Comparison of ENCODE assay signal across 17 cellular contexts in genomic region chr18:58292675-58293074, GRCh38.
DNase-seq lines count a peak whose midpoint lies in the region; ATAC-seq, FAIRE-seq and TF ChIP-seq lines count a peak whose summit lies in the region.
"Had no signal": no experiment of that assay in that cellular context is flagged by ENCODE, and none has a peak within 500 bp of the region (broad histone marks: within the 10 kb centered on the region; RNA-seq: fewer than 3 reads in every experiment).

No MANE protein-coding gene starts in this region.

- peaks cover 46% of the 10 kb centered on the region for H3K4me1 ChIP-seq in SJCRH30
- H3K4me1 ChIP-seq in gastrocnemius medialis: peaks cover 67 to 74% of the 10 kb centered on the region in 2 donors

- H3K36me3 ChIP-seq in SJCRH30 (no peaks in the 10 kb centered on the region), gastrocnemius medialis (no peaks in the 10 kb centered on the region)

- H3K4me3 ChIP-seq in SJCRH30 (no peak overlapping the region), gastrocnemius medialis (no peak overlapping the region)
- H3K4me3 ChIP-seq: GM23248 had no signal

- TF ChIP-seq CTCF in C4-2B (conservative IDR thresholded peaks at IDR 0.05): no peak
- no peak for TF ChIP-seq CTCF in D721Med (IDR thresholded peaks at IDR 0.05; ENCODE audit: insufficient read depth, missing control alignments)
- TF ChIP-seq CTCF in gastrocnemius medialis (IDR thresholded peaks at IDR 0.05 in 4 of 5, conservative IDR thresholded peaks at IDR 0.05 in 1 of 5): no peak

- intact Hi-C loops in gastrocnemius medialis (cut with DNase I; ENCODE audit: low total_unique reads): no loop called here

- no peak for DNase-seq in D721Med (ENCODE audit: insufficient read length, low spot score)
- DNase-seq in SJCRH30: no peak
- DNase-seq in gastrocnemius medialis: no peak
- DNase-seq in NCI-H1092 treated with DMSO at 0.1 percent for 48 hours (lab: John Stamatoyannopoulos, UW): no peak
- no peak for DNase-seq in NCI-H524 (lab: John Stamatoyannopoulos, UW)
- no peak for DNase-seq in DMS153 (lab: John Stamatoyannopoulos, UW)
- DNase-seq: Caco-2; CD8-positive, alpha-beta memory T cell; DMS 273 treated with DMSO at 0.1 percent for 48 hours; DND-41; GDM1; GM23248; IMR-90; KBM-7 had no signal

- no peak for ATAC-seq in gastrocnemius medialis
- ATAC-seq: HCT116 had no signal

- H3K9me3 ChIP-seq in SJCRH30 (replicated peaks) (no peaks in the 10 kb centered on the region), gastrocnemius medialis (no peaks in the 10 kb centered on the region)
- H3K9me3 ChIP-seq: Caco-2 had no signal

- in situ Hi-C loops in gastrocnemius medialis (cut with MboI; ENCODE audit: low sequenced_read_pairs in 4 of 4): no loop called here

- no peak for TF ChIP-seq POLR2A in gastrocnemius medialis (IDR thresholded peaks at IDR 0.05)

- H3K27ac ChIP-seq in C4-2B (peak overlapping the region; percentile 78), SJCRH30 (peak overlapping the region; percentile 9; the same call in 1 of the 2 replicates), gastrocnemius medialis (peak overlapping the region in 3 of 4 donors; percentile 28 to 52 (median 47))
- H3K27ac ChIP-seq: GM23248 had no signal

- peak; percentile 99 for FAIRE-seq in D721Med (lab: Jason Lieb, UNC)
- FAIRE-seq: H54 had no signal

- H3K27me3 ChIP-seq in SJCRH30: no peaks in the 10 kb centered on the region
- no peaks in the 10 kb centered on the region for H3K27me3 ChIP-seq in gastrocnemius medialis

Comparison
In these comparisons a context has a peak if more than half of its experiments do, and no peak if none do; other contexts are left out.
1. H3K27ac ChIP-seq: peak in every context shown above with its lines; median percentile 78 in C4-2B; 47 in gastrocnemius medialis; 9 in SJCRH30.